In genomic region chr3:115830764-115831395, GRCh38 we compare ENCODE assay signal across 17 cellular contexts.
A peak's percentile ranks its signal among the peaks of the same experiment; 100 is the strongest.
DNase-seq lines count a peak whose midpoint lies in the region; ATAC-seq and TF ChIP-seq lines count a peak whose summit lies in the region.
"Had no signal": no experiment of that assay in that cellular context is flagged by ENCODE, and none has a peak within 500 bp of the region (broad histone marks: within the 10 kb centered on the region; RNA-seq: fewer than 3 reads in every experiment).

No MANE protein-coding gene starts in this region.

- peak overlapping the region; percentile 9 for H3K4me2 ChIP-seq in neural progenitor cell

- H3K27me3 ChIP-seq in HUES64 (ENCODE audit: insufficient read depth, low read length): no peaks in the 10 kb centered on the region
- no peaks in the 10 kb centered on the region for H3K27me3 ChIP-seq in neural progenitor cell
- H3K27me3 ChIP-seq: SJSA1 had no signal

- POLR2A ChIA-PET in WTC11 (lab: Charles Lee): no interaction called here

- no peaks in the 10 kb centered on the region for H3F3A ChIP-seq in neural progenitor cell (ENCODE audit: low read depth)

- CTCF ChIA-PET in WTC11 (lab: Charles Lee): interaction anchor here (1.0 to 3.2 kb wide), 4 partner anchors 8 to 92 kb away, joined by 3 to 21 read pairs (median 4); no protein-coding TSS in a partner anchor

- H3K79me2 ChIP-seq in neural progenitor cell (ENCODE audit: low read depth): no peaks in the 10 kb centered on the region

- H3K4me3 Mint-ChIP-seq in WTC11 (no peak overlapping the region), neural progenitor cell (no peak overlapping the region)
- H3K4me3 Mint-ChIP-seq: CD4-positive, alpha-beta T cell had no signal

- no peak; the same call in 1 of the 2 replicates for ATAC-seq in WTC11
- ATAC-seq in GM18520 (IDR thresholded peaks at IDR 0.05; ENCODE audit: unreplicated experiment): no peak
- ATAC-seq: GM12878, HCT116, K562 had no signal

- H3K4me1 Mint-ChIP-seq in WTC11 (peaks cover 24% of the 10 kb centered on the region), neural progenitor cell (no peaks in the 10 kb centered on the region)

- peak overlapping the region; percentile 34; the same call in 1 of the 2 replicates for H3K27ac ChIP-seq in HUES64 (ENCODE audit: low read depth, low read length)
- no peak overlapping the region for H3K27ac ChIP-seq in neural progenitor cell
- H3K27ac ChIP-seq: SJSA1 had no signal

- H3K4me1 ChIP-seq in HUES64 (ENCODE audit: insufficient read depth, low read length) (peaks cover 20% of the 10 kb centered on the region), neural progenitor cell (peaks cover 24% of the 10 kb centered on the region)
- H3K4me1 ChIP-seq: SJSA1 had no signal

- no peaks in the 10 kb centered on the region for H3K36me3 ChIP-seq in HUES64 (ENCODE audit: insufficient read depth, low read length)
- no peaks in the 10 kb centered on the region for H3K36me3 ChIP-seq in neural progenitor cell
- H3K36me3 ChIP-seq: SJSA1 had no signal

- no peaks in the 10 kb centered on the region for H3K27me3 Mint-ChIP-seq in WTC11 (ENCODE audit: low read depth)
- H3K27me3 Mint-ChIP-seq in neural progenitor cell (ENCODE audit: insufficient read depth, low read depth): no peaks in the 10 kb centered on the region

- no peaks in the 10 kb centered on the region for H3K9me3 Mint-ChIP-seq in WTC11
- H3K9me3 Mint-ChIP-seq in neural progenitor cell: no peaks in the 10 kb centered on the region
- H3K9me3 Mint-ChIP-seq: CD4-positive, alpha-beta T cell had no signal

- peak overlapping the region; percentile 89 for H3K27ac Mint-ChIP-seq in WTC11
- H3K27ac Mint-ChIP-seq in neural progenitor cell: no peak overlapping the region
- H3K27ac Mint-ChIP-seq: CD4-positive, alpha-beta T cell had no signal

- no peaks in the 10 kb centered on the region for H4K20me1 ChIP-seq in neural progenitor cell (ENCODE audit: low read depth)

- H2AFZ ChIP-seq in neural progenitor cell (replicated peaks): no peak overlapping the region

- H3K9me3 ChIP-seq in HUES64 (ENCODE audit: insufficient read depth, low read depth, low read length): no peaks in the 10 kb centered on the region
- H3K9me3 ChIP-seq in neural progenitor cell (ENCODE audit: low read depth): no peaks in the 10 kb centered on the region
- H3K9me3 ChIP-seq: SJSA1 had no signal

- DNase-seq in WTC11 (ENCODE audit: low spot score) (no peak), fibroblast of gingiva (ENCODE audit: low read depth) (peak; percentile 3), neural progenitor cell (ENCODE audit: low spot score) (peak; percentile 28), Kasumi-1 (lab: John Stamatoyannopoulos, UW) (no peak)
- DNase-seq in activated CD4-positive, CD25-positive, alpha-beta regulatory T cell (lab: John Stamatoyannopoulos, UW): no peak
- DNase-seq: Calu3; CD4-positive, alpha-beta T cell; NCI-H1092; NCI-H187 treated with DMSO at 0.1 percent for 48 hours; NCI-H524; RPMI8226 had no signal

- H3K36me3 Mint-ChIP-seq in WTC11 (no peaks in the 10 kb centered on the region), neural progenitor cell (no peaks in the 10 kb centered on the region)

- H3K4me3 ChIP-seq in HUES64 (ENCODE audit: low read length) (no peak overlapping the region), neural progenitor cell (no peak overlapping the region)
- H3K4me3 ChIP-seq: GM12878, K562, SJSA1 had no signal

- 89% methylated on average over 6 of the region's 6 CpGs for WGBS in HUES64

- no peak overlapping the region for H3K9ac ChIP-seq in HUES64 (ENCODE audit: low read depth, low read length)
- H3K9ac ChIP-seq in neural progenitor cell: no peak overlapping the region

- TF ChIP-seq CTCF in WTC11 (IDR thresholded peaks at IDR 0.05) (no peak), neural progenitor cell (IDR thresholded peaks at IDR 0.05) (no peak)

TF ChIP-seq in WTC11, 78 proteins besides CTCF, POLR2A, EP300 and RAD21:
- TF ChIP-seq SOX15 (CRISPR knock-in tag; IDR thresholded peaks at IDR 0.05): no peak
- no peak for TF ChIP-seq USF2 (CRISPR knock-in tag; IDR thresholded peaks at IDR 0.05)
- no peak for TF ChIP-seq TP53 (CRISPR knock-in tag; IDR thresholded peaks at IDR 0.05)
- TF ChIP-seq KAT7 (CRISPR knock-in tag; IDR thresholded peaks at IDR 0.05; ENCODE audit: borderline replicate concordance): no peak

Comparison
In these comparisons a context has a peak if more than half of its experiments do, and no peak if none do; other contexts are left out.
1. DNase-seq: peak in fibroblast of gingiva (single experiment) and neural progenitor cell (single experiment); none in WTC11 (single experiment), activated CD4-positive, CD25-positive, alpha-beta regulatory T cell (0 of 4) and Kasumi-1 (0 of 2).